ENCODE assay signal across 21 cellular contexts in genomic region chr11:767238-767637, GRCh38. TPM values are rescaled to one million over a fixed set of nuclear protein-coding genes. Genes with fewer than 3 reads are reported as not detected.
"Had no signal": no experiment of that assay in that cellular context is flagged by ENCODE, and none has a peak within 500 bp of the region (broad histone marks: within the 10 kb centered on the region; RNA-seq: fewer than 3 reads in every experiment).

No MANE protein-coding gene starts in this region.

- FAIRE-seq: astrocyte had no signal

- H3K27ac Mint-ChIP-seq: naive thymus-derived CD8-positive, alpha-beta T cell; T-helper 1 cell treated with Interleukin-12 subunit alpha and Interleukin-12 subunit beta and Interleukin-4 antibody, amounts not matched to agents 30 μg/mL and 1 μg/mL, for 36 hours; type B pancreatic cell; WTC11 had no signal

- H3K4me3 Mint-ChIP-seq: naive thymus-derived CD8-positive, alpha-beta T cell; T-helper 1 cell treated with Interleukin-12 subunit alpha and Interleukin-12 subunit beta and Interleukin-4 antibody, amounts not matched to agents 30 μg/mL and 1 μg/mL, for 36 hours; type B pancreatic cell; WTC11 had no signal

- H3K27me3 Mint-ChIP-seq: naive thymus-derived CD8-positive, alpha-beta T cell; type B pancreatic cell had no signal

- H3K9me3 ChIP-seq: mucosa of descending colon, prostate gland, sigmoid colon, suprapubic skin had no signal

- H3K9me3 Mint-ChIP-seq: naive thymus-derived CD8-positive, alpha-beta T cell; T-helper 1 cell treated with Interleukin-12 subunit alpha and Interleukin-12 subunit beta and Interleukin-4 antibody, amounts not matched to agents 30 μg/mL and 1 μg/mL, for 36 hours; type B pancreatic cell; WTC11 had no signal

- H3K27ac ChIP-seq: cardiac muscle cell, coronary artery, prostate gland, sigmoid colon, suprapubic skin had no signal

- DNase-seq: activated CD4-positive, alpha-beta T cell treated with anti-CD3 and anti-CD28 coated beads for 48 hours; activated CD8-positive, alpha-beta memory T cell treated with anti-CD3 and anti-CD28 coated beads for 24 hours; activated effector memory CD4-positive, alpha-beta T cell treated with anti-CD3 and anti-CD28 coated beads, Interleukin-2, amount 50 U/mL, for 16 hours; effector CD4-positive, alpha-beta T cell; foreskin melanocyte; head of caudate nucleus; left colon; mucosa of descending colon; naive thymus-derived CD8-positive, alpha-beta T cell; nucleus accumbens; sigmoid colon; stimulated activated CD4-positive, alpha-beta T cell treated with anti-CD3 and anti-CD28 coated beads, Interleukin-12 subunit alpha, Interleukin-12 subunit beta, amount 100 ng/mL, for 4 hours; stimulated activated naive CD4-positive, alpha-beta T cell treated with Interleukin-2 at 50 U/mL for 16 hours had no signal

- ATAC-seq: mucosa of descending colon; naive thymus-derived CD8-positive, alpha-beta T cell; WTC11 had no signal

- H3K4me3 ChIP-seq: cardiac muscle cell, coronary artery, mucosa of descending colon, prostate gland, sigmoid colon, suprapubic skin had no signal

- H3K27me3 ChIP-seq: cardiac muscle cell, sigmoid colon, suprapubic skin had no signal

- H3K4me1 ChIP-seq: prostate gland, sigmoid colon had no signal

RNA-seq across cellular contexts. Expression of gene CEND1, which starts 22.7 kb away (rescaled TPM):
- total RNA-seq: naive thymus-derived CD8-positive, alpha-beta T cell; suprapubic skin had no signal
- polyA plus RNA-seq: naive thymus-derived CD8-positive, alpha-beta T cell had no signal
